9 cellular contexts compared by ENCODE assay signal in genomic region chr14:23605931-23606585, GRCh38. TPM values are rescaled to one million over a fixed set of nuclear protein-coding genes. Genes with fewer than 3 reads are reported as not detected.
DNase-seq lines count a peak whose midpoint lies in the region; ATAC-seq and TF ChIP-seq lines count a peak whose summit lies in the region.
"Had no signal": no experiment of that assay in that cellular context is flagged by ENCODE, and none has a peak within 500 bp of the region (broad histone marks: within the 10 kb centered on the region; RNA-seq: fewer than 3 reads in every experiment).

No MANE protein-coding gene starts in this region.

- H3K79me1 ChIP-seq in IMR-90 (ENCODE audit: low read depth in 1 of 2, low read length in 2 of 2): no peaks in the 10 kb centered on the region

- H3K4me3 ChIP-seq in IMR-90 (ENCODE audit: insufficient read depth, low read depth, low read length): no peak overlapping the region

- no peak overlapping the region for H3K56ac ChIP-seq in IMR-90 (ENCODE audit: extremely low read depth, insufficient read depth, low read length)

- H2BK20ac ChIP-seq in IMR-90 (ENCODE audit: low read depth, low read length): no peak overlapping the region

- no peak overlapping the region for H3K23ac ChIP-seq in IMR-90 (ENCODE audit: low read depth, low read length)

- no peak overlapping the region for H2AFZ ChIP-seq in IMR-90 (replicated peaks; ENCODE audit: low read length, poor library complexity)

- peaks cover 6% of the 10 kb centered on the region for H3K4me1 Mint-ChIP-seq in stimulated activated memory B cell treated with anti-CD40 and anti-IgM and Interleukin-4, amounts not matched to agents 10 μg/mL and 1 μg/mL and 100 μg/mL, for 72 hours

- dilution Hi-C loops in IMR-90 (cut with HindIII; ENCODE audit: low sequenced_read_pairs, unreplicated experiment): no loop called here

- no peak overlapping the region for H4K91ac ChIP-seq in IMR-90 (ENCODE audit: insufficient read depth, low read depth, low read length)

- WGBS in IMR-90 (ENCODE audit: extremely low coverage in 2 of 2, insufficient read length in 1 of 2), 2 experiments: 69% methylated on average over 4 of the region's 6 CpGs; no CpG with 5 or more reads in 1 of the 2 experiments

- no peaks in the 10 kb centered on the region for H3K9me1 ChIP-seq in IMR-90 (ENCODE audit: insufficient read depth, low read length)

- H2BK120ac ChIP-seq in IMR-90 (ENCODE audit: low read depth, low read length): no peak overlapping the region

- TF ChIP-seq RAD21 in IMR-90 (IDR thresholded peaks at IDR 0.05; ENCODE audit: low read length): no peak

- peak overlapping the region; percentile 65 to 72 for H3K27ac Mint-ChIP-seq in activated naive CD4-positive, alpha-beta T cell treated with anti-CD3 and anti-CD28 coated beads, Interleukin-2, amount 50 U/mL, for 72 hours
- peak overlapping the region; percentile 54 for H3K27ac Mint-ChIP-seq in stimulated activated memory B cell treated with anti-CD40 and anti-IgM and Interleukin-4, amounts not matched to agents 10 μg/mL and 1 μg/mL and 100 μg/mL, for 72 hours

- POLR2A ChIA-PET in IMR-90 (lab: Charles Lee; ENCODE audit: unreplicated experiment): no interaction called here

- TF ChIP-seq POLR2A in IMR-90 (IDR thresholded peaks at IDR 0.05; ENCODE audit: low read depth, low read length): no peak

- no peak overlapping the region for H3K18ac ChIP-seq in IMR-90 (ENCODE audit: low read depth, low read length)

- no peak overlapping the region for H2AK9ac ChIP-seq in IMR-90 (replicated peaks; ENCODE audit: low read depth, low read length, poor library complexity)

- CTCF ChIA-PET in IMR-90 (lab: Yijun Ruan, JAX): no interaction called here

- H2AK5ac ChIP-seq in IMR-90 (ENCODE audit: low read depth, low read length): no peak overlapping the region

- no peak overlapping the region for H3K9ac ChIP-seq in IMR-90 (ENCODE audit: low read depth, low read length)

- H3K4me1 ChIP-seq in IMR-90 (ENCODE audit: control insufficient read depth, insufficient read depth, low read length): no peaks in the 10 kb centered on the region

- intact Hi-C loops in IMR-90 (cut with micrococcal nuclease): no loop called here
- intact Hi-C loops in Right ventricle myocardium inferior (cut with DNase I): no loop called here

- H3K36me3 Mint-ChIP-seq in activated naive CD4-positive, alpha-beta T cell treated with anti-CD3 and anti-CD28 coated beads, Interleukin-2, amount 50 U/mL, for 72 hours: peaks cover 5 to 20% of the 10 kb centered on the region in 2 donors
- no peaks in the 10 kb centered on the region for H3K36me3 Mint-ChIP-seq in stimulated activated memory B cell treated with anti-CD40 and anti-IgM and Interleukin-4, amounts not matched to agents 10 μg/mL and 1 μg/mL and 100 μg/mL, for 72 hours

- ATAC-seq in activated naive CD4-positive, alpha-beta T cell treated with anti-CD3 and anti-CD28 coated beads, Interleukin-2, amount 50 U/mL, for 72 hours: peak; percentile 91 to 94
- peak; percentile 88 for ATAC-seq in HG02588 (IDR thresholded peaks at IDR 0.05; ENCODE audit: unreplicated experiment)
- ATAC-seq in IMR-90 (ENCODE audit: low read depth): no peak
- ATAC-seq in stimulated activated memory B cell treated with anti-CD40 and anti-IgM and Interleukin-4, amounts not matched to agents 10 μg/mL and 1 μg/mL and 100 μg/mL, for 72 hours: peak; percentile 82
- ATAC-seq in Right ventricle myocardium inferior: no peak

- H4K8ac ChIP-seq in IMR-90 (ENCODE audit: low read depth in 2 of 2, low read length in 2 of 2): no peak overlapping the region

- H3K4me3 Mint-ChIP-seq in stimulated activated memory B cell treated with anti-CD40 and anti-IgM and Interleukin-4, amounts not matched to agents 10 μg/mL and 1 μg/mL and 100 μg/mL, for 72 hours: no peak overlapping the region

- H2BK5ac ChIP-seq in IMR-90 (ENCODE audit: low read depth, low read length, poor library complexity, severe bottlenecking): no peak overlapping the region

- H3K9me3 ChIP-seq in IMR-90 (ENCODE audit: control insufficient read depth, insufficient read depth, low read length): no peaks in the 10 kb centered on the region

- no peak overlapping the region for H2BK15ac ChIP-seq in IMR-90 (ENCODE audit: low read depth, low read length)

- H3K27ac ChIP-seq in IMR-90 (ENCODE audit: insufficient read depth, low read length): no peak overlapping the region

- no peak overlapping the region for H4K5ac ChIP-seq in IMR-90 (ENCODE audit: low read depth, low read length)

- H3K4me2 ChIP-seq in IMR-90 (ENCODE audit: low read depth, low read length): no peak overlapping the region

- in situ Hi-C loops in IMR-90 (cut with MboI; ENCODE audit: low sequenced_read_pairs): no loop called here

- peak in 1 of 2 donors; percentile 19 for DNase-seq in activated naive CD4-positive, alpha-beta T cell treated with anti-CD3 and anti-CD28 coated beads, Interleukin-2, amount 50 U/mL, for 72 hours (ENCODE audit: low spot score in 2 of 2)
- no peak for DNase-seq in activated naive CD4-positive, alpha-beta T cell treated with anti-CD3 and anti-CD28 coated beads, Interleukin-2, amount 50 U/mL, for 16 hours
- DNase-seq in IMR-90 (peak; percentile 12), NOMO-1 treated with dmso at 0.1 percent for 144 hours (lab: John Stamatoyannopoulos, UW; ENCODE audit: unreplicated experiment) (no peak), AML-193 (lab: John Stamatoyannopoulos, UW) (no peak), Right ventricle myocardium inferior (ENCODE audit: missing footprints) (no peak)
- DNase-seq: foreskin melanocyte had no signal

- no peak for TF ChIP-seq CTCF in IMR-90 (conservative IDR thresholded peaks at IDR 0.05; ENCODE audit: low read depth, low read length)

- H3K14ac ChIP-seq in IMR-90 (replicated peaks; ENCODE audit: low read depth, low read length): no peak overlapping the region

- H3K9me3 Mint-ChIP-seq in activated naive CD4-positive, alpha-beta T cell treated with anti-CD3 and anti-CD28 coated beads, Interleukin-2, amount 50 U/mL, for 72 hours: peaks cover 6 to 7% of the 10 kb centered on the region in 2 donors
- H3K9me3 Mint-ChIP-seq in stimulated activated memory B cell treated with anti-CD40 and anti-IgM and Interleukin-4, amounts not matched to agents 10 μg/mL and 1 μg/mL and 100 μg/mL, for 72 hours: peaks cover 3% of the 10 kb centered on the region

- peaks cover 24% of the 10 kb centered on the region for H3K27me3 Mint-ChIP-seq in stimulated activated memory B cell treated with anti-CD40 and anti-IgM and Interleukin-4, amounts not matched to agents 10 μg/mL and 1 μg/mL and 100 μg/mL, for 72 hours

- H4K20me1 ChIP-seq in IMR-90 (ENCODE audit: insufficient read depth, low read length): no peaks in the 10 kb centered on the region

- no peaks in the 10 kb centered on the region for H3K36me3 ChIP-seq in IMR-90 (ENCODE audit: control insufficient read depth, insufficient read depth, low read length)

- no TSS peak for BruUV-seq in IMR-90 (replicated peaks; lab: Mats Ljungman, UMichigan)

- no peak overlapping the region for H3K4ac ChIP-seq in IMR-90 (ENCODE audit: low read depth, low read length)

- peaks cover 5% of the 10 kb centered on the region for H3K27me3 ChIP-seq in IMR-90 (ENCODE audit: control insufficient read depth, insufficient read depth, low read length)

TF ChIP-seq in IMR-90, 13 proteins besides CTCF, POLR2A, EP300 and RAD21 (continues in another document):
- TF ChIP-seq SMC3 (IDR thresholded peaks at IDR 0.05; ENCODE audit: low read depth, low read length) (no peak), MXI1 (IDR thresholded peaks at IDR 0.05; ENCODE audit: borderline replicate concordance, low read depth, low read length) (no peak), NFE2L2 (IDR thresholded peaks at IDR 0.05; ENCODE audit: low read depth, low read length) (no peak), BHLHE40 (IDR thresholded peaks at IDR 0.05; ENCODE audit: low read depth, low read length) (no peak), CEBPB (IDR thresholded peaks at IDR 0.05; ENCODE audit: low read depth, low read length) (no peak), FOS (IDR thresholded peaks at IDR 0.05; ENCODE audit: low read depth, low read length) (no peak)

RNA-seq across cellular contexts. Expression of gene JPH4, which starts 27.5 kb away (rescaled TPM):
- not detected for total RNA-seq in activated naive CD4-positive, alpha-beta T cell treated with anti-CD3 and anti-CD28 coated beads, Interleukin-2, amount 50 U/mL, for 72 hours
- total RNA-seq in IMR-90 (2012; rRNA removed): not detected in 2 replicates
- not detected in 2 replicates for polyA plus RNA-seq in IMR-90 (2012; rRNA removed)
- not detected in 2 replicates for polyA plus RNA-seq in IMR-90 (2012; cell fraction: cytosol; rRNA removed)
- polyA plus RNA-seq in IMR-90 (2012; cell fraction: nucleus; rRNA removed; ENCODE audit: low replicate concordance): not detected in 2 replicates
- total RNA-seq in Right ventricle myocardium inferior: 0.24 TPM

RNA-seq across cellular contexts. Expression of gene DHRS2, which starts 30.1 kb away (rescaled TPM):
- total RNA-seq in activated naive CD4-positive, alpha-beta T cell treated with anti-CD3 and anti-CD28 coated beads, Interleukin-2, amount 50 U/mL, for 72 hours: 1 to 10 TPM; 1.1 to 1.3 TPM
- under 0.01 and 0.18 TPM in 2 replicates for total RNA-seq in IMR-90 (2012; rRNA removed)
- polyA plus RNA-seq in IMR-90 (2012; rRNA removed): 0.12 and 0.26 TPM in 2 replicates
- polyA plus RNA-seq in IMR-90 (2012; cell fraction: cytosol; rRNA removed): 0.15 and 0.27 TPM in 2 replicates
- 0.29 and 0.40 TPM in 2 replicates for polyA plus RNA-seq in IMR-90 (2012; cell fraction: nucleus; rRNA removed; ENCODE audit: low replicate concordance)
- not detected for total RNA-seq in Right ventricle myocardium inferior

RNA-seq across cellular contexts. Expression of gene AP1G2, which starts 38.5 kb away (rescaled TPM):
- 100 to 1,000 TPM; 193 to 370 TPM for total RNA-seq in activated naive CD4-positive, alpha-beta T cell treated with anti-CD3 and anti-CD28 coated beads, Interleukin-2, amount 50 U/mL, for 72 hours
- 2.2 and 2.9 TPM in 2 replicates for total RNA-seq in IMR-90 (2012; rRNA removed)
- 19.2 and 19.7 TPM in 2 replicates for polyA plus RNA-seq in IMR-90 (2012; rRNA removed)
- polyA plus RNA-seq in IMR-90 (2012; cell fraction: cytosol; rRNA removed): 4.7 and 6.1 TPM in 2 replicates
- 148 and 262 TPM in 2 replicates for polyA plus RNA-seq in IMR-90 (2012; cell fraction: nucleus; rRNA removed; ENCODE audit: low replicate concordance)
- total RNA-seq in Right ventricle myocardium inferior: 15.5 TPM

RNA-seq across cellular contexts. Expression of gene THTPA, which starts 50.0 kb away (rescaled TPM):
- 1 to 10 TPM; 5.9 to 6.5 TPM for total RNA-seq in activated naive CD4-positive, alpha-beta T cell treated with anti-CD3 and anti-CD28 coated beads, Interleukin-2, amount 50 U/mL, for 72 hours
- total RNA-seq in IMR-90 (2012; rRNA removed): 5.0 and 5.8 TPM in 2 replicates
- 8.6 and 9.2 TPM in 2 replicates for polyA plus RNA-seq in IMR-90 (2012; rRNA removed)
- polyA plus RNA-seq in IMR-90 (2012; cell fraction: cytosol; rRNA removed): 9.5 and 10.3 TPM in 2 replicates
- polyA plus RNA-seq in IMR-90 (2012; cell fraction: nucleus; rRNA removed; ENCODE audit: low replicate concordance): 20.1 and 27.8 TPM in 2 replicates
- total RNA-seq in Right ventricle myocardium inferior: 16.0 TPM

RNA-seq across cellular contexts. Expression of gene ZFHX2, which starts 54.5 kb away (rescaled TPM):
- total RNA-seq in activated naive CD4-positive, alpha-beta T cell treated with anti-CD3 and anti-CD28 coated beads, Interleukin-2, amount 50 U/mL, for 72 hours: 1 to 10 TPM; 1.1 to 2.5 TPM
- total RNA-seq in IMR-90 (2012; rRNA removed): under 0.01 and 0.18 TPM in 2 replicates
- 0.53 and 0.67 TPM in 2 replicates for polyA plus RNA-seq in IMR-90 (2012; rRNA removed)
- 0.19 and 0.24 TPM in 2 replicates for polyA plus RNA-seq in IMR-90 (2012; cell fraction: cytosol; rRNA removed)
- polyA plus RNA-seq in IMR-90 (2012; cell fraction: nucleus; rRNA removed; ENCODE audit: low replicate concordance): 0.44 and 0.90 TPM in 2 replicates
- total RNA-seq in Right ventricle myocardium inferior: 0.60 TPM

Comparison
In these comparisons a context has a peak if more than half of its experiments do, and no peak if none do; other contexts are left out.
1. ATAC-seq: peak in activated naive CD4-positive, alpha-beta T cell treated with anti-CD3 and anti-CD28 coated beads, Interleukin-2, amount 50 U/mL, for 72 hours (2 of 2), HG02588 (single experiment) and stimulated activated memory B cell treated with anti-CD40 and anti-IgM and Interleukin-4, amounts not matched to agents 10 μg/mL and 1 μg/mL and 100 μg/mL, for 72 hours (single experiment); none in IMR-90 (single experiment) and Right ventricle myocardium inferior (single experiment).
2. RNA of gene AP1G2, which starts 38.5 kb away (total RNA-seq): 193 to 370 TPM in activated naive CD4-positive, alpha-beta T cell treated with anti-CD3 and anti-CD28 coated beads, Interleukin-2, amount 50 U/mL, for 72 hours; 15.5 TPM in Right ventricle myocardium inferior (single experiment) and 2.2 to 2.9 TPM in IMR-90; every median in the first group is over 10 times any median in the second.